8 cellular contexts compared by ENCODE assay signal in genomic region chr17:37609170-37610040, GRCh38. TPM values are rescaled to one million over a fixed set of nuclear protein-coding genes. Genes with fewer than 3 reads are reported as not detected.
A peak's percentile ranks its signal among the peaks of the same experiment; 100 is the strongest.
DNase-seq lines count a peak whose midpoint lies in the region; ATAC-seq and TF ChIP-seq lines count a peak whose summit lies in the region.

Gene SYNRG, minus strand, starts transcription at chr17:37609418. Its CDS starts 63 bp downstream, at chr17:37609355.

- ATAC-seq in GM19397 (IDR thresholded peaks at IDR 0.05; ENCODE audit: unreplicated experiment) (peak; percentile 87), HG03571 (IDR thresholded peaks at IDR 0.05; ENCODE audit: unreplicated experiment) (peak; percentile 75)

- TF ChIP-seq POLR2A in lower leg skin (IDR thresholded peaks at IDR 0.05), result no peak

- 2% methylated on average over 48 to 53 of the region's 60 CpGs for WGBS in lower leg skin, 2 donors

- H3K27me3 ChIP-seq in dorsolateral prefrontal cortex, result no peaks in the 10 kb centered on the region

- intact Hi-C loops in dorsolateral prefrontal cortex (cut with DNase I), result loop anchor here (2.0 to 10.0 kb wide), 3 partner anchors 33 to 245 kb away; partner anchors contain the start of genes DUSP14 (in 2 of the 2) and DDX52 (in 1 of the 2)
- intact Hi-C loops in lower leg skin (cut with DNase I; ENCODE audit: low total_unique reads), result no loop called here

- TF ChIP-seq CTCF in dorsolateral prefrontal cortex (IDR thresholded peaks at IDR 0.05 in 54 of 56, conservative IDR thresholded peaks at IDR 0.05 in 2 of 56; ENCODE audit: low read depth in 1 of 56, partially characterized antibody in 56 of 56) (peak in 54 of 56 donors; percentile 32 to 77 (median 59)), lower leg skin (IDR thresholded peaks at IDR 0.05) (peak in 1 of 3 donors; percentile 29)

- DNase-seq in CD1c-positive myeloid dendritic cell (ENCODE audit: extremely low spot score) (peak; percentile 96), NCI-H774 (lab: John Stamatoyannopoulos, UW) (peak; percentile 99), dorsolateral prefrontal cortex (peak; percentile 94 to 99 (median 98)), lower leg skin (ENCODE audit: low spot score in 2 of 2) (peak; percentile 93 to 99)
- DNase-seq in activated CD4-positive, alpha-beta T cell treated with anti-CD3 and anti-CD28 coated beads, Interleukin-2, amount 50 U/mL, for 48 hours, result peak; percentile 89 to 91
- DNase-seq in stimulated activated CD4-positive, alpha-beta T cell treated with anti-CD3 and anti-CD28 coated beads, Interleukin-4, amount 100 ng/mL, for 48 hours (ENCODE audit: low read depth in 2 of 2), result peak; percentile 88 to 91

- peak within 1 kb of the TSS; percentile 70 to 99 (median 93) for H3K27ac ChIP-seq in dorsolateral prefrontal cortex

- H3K4me3 ChIP-seq in dorsolateral prefrontal cortex, result peak within 1 kb of the TSS; percentile 62 to 100 (median 94)
- H3K4me3 ChIP-seq in lower leg skin (ENCODE audit: low read depth, poor library complexity, severe bottlenecking), result peak within 1 kb of the TSS; percentile 95

RNA-seq across cellular contexts. Expression of gene SYNRG, which starts in this region (rescaled TPM):
- total RNA-seq in dorsolateral prefrontal cortex (10 to 100 TPM; 40.6 to 67.2 (median 51.6) TPM), lower leg skin (10 to 100 TPM; 23.3 to 40.7 (median 24.5) TPM)

Comparison
In these comparisons a context has a peak if more than half of its experiments do, and no peak if none do; other contexts are left out.
1. Peak in every context shown above with its lines: DNase-seq, ATAC-seq, H3K4me3 ChIP-seq and H3K27ac ChIP-seq.